ENCODE assay signal across 1 cellular context in the genomic region with DNA sequence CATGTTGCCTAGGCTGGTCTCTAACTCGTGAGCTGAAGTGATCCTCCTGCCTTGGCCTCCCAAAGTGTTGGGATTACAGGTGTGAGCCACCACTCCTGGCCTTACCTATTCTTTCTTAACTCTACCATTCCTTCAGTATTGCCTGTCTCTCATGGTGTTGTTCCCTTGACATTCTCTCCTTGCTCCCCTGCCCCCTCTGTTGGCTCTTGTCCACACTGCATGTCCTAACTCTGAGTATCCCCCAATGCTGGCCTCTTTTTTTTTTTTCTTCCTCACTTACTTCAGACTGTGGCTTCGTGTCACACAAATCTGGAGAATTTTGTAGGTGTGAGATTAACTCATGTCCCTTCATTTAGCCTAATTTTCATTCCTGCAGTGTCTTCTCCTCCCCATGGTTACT.
TF ChIP-seq lines count a peak whose summit lies in the region.

No MANE protein-coding gene starts in this region.

TF ChIP-seq in H1, 55 proteins besides CTCF, POLR2A, EP300 and RAD21 (continued from another document):
- TF ChIP-seq SIN3A (conservative IDR thresholded peaks at IDR 0.05 in 1 of 2, IDR thresholded peaks at IDR 0.05 in 1 of 2; ENCODE audit: low read depth in 1 of 2, low read length in 2 of 2), result no peak
- no peak for TF ChIP-seq RNF2 (IDR thresholded peaks at IDR 0.05; ENCODE audit: borderline replicate concordance, low read depth, low read length, missing control alignments, poor library complexity, severe bottlenecking)
- no peak for TF ChIP-seq SAP30 (IDR thresholded peaks at IDR 0.05; ENCODE audit: insufficient read depth, insufficient replicate concordance, low read length)
